ENCODE assay signal across 11 cellular contexts in genomic region chr21:30839304-30839703, GRCh38. TPM values are rescaled to one million over a fixed set of nuclear protein-coding genes. Genes with fewer than 3 reads are reported as not detected.
DNase-seq lines count a peak whose midpoint lies in the region; ATAC-seq lines count a peak whose summit lies in the region.
"Had no signal": no experiment of that assay in that cellular context is flagged by ENCODE, and none has a peak within 500 bp of the region (broad histone marks: within the 10 kb centered on the region; RNA-seq: fewer than 3 reads in every experiment).

No MANE protein-coding gene starts in this region.

- peak; percentile 72 for DNase-seq in activated effector memory CD4-positive, alpha-beta T cell treated with anti-CD3 and anti-CD28 coated beads, Interleukin-2, amount 50 U/mL, for 16 hours
- no peak for DNase-seq in activated effector memory CD4-positive, alpha-beta T cell treated with Interleukin-2 at 50 U/mL for 16 hours
- DNase-seq in SHP77 treated with DMSO at 0.1 percent for 48 hours (lab: John Stamatoyannopoulos, UW) (peak; percentile 4), ecto neural progenitor cell (ENCODE audit: low spot score) (peak; percentile 67), aorta (no peak)
- peak; percentile 51 for DNase-seq in stimulated activated CD4-positive, alpha-beta T cell treated with anti-CD3 and anti-CD28 coated beads, Interleukin-4, amount 100 ng/mL, for 24 hours

- ATAC-seq in HG03354 (IDR thresholded peaks at IDR 0.05; ENCODE audit: poor library complexity, severe bottlenecking, unreplicated experiment) (no peak), HG02798 (IDR thresholded peaks at IDR 0.05; ENCODE audit: poor library complexity, unreplicated experiment) (no peak), aorta (ENCODE audit: low FRiP score) (no peak)

- no peaks in the 10 kb centered on the region for H3K4me1 ChIP-seq in aorta (ENCODE audit: control insufficient read depth in 1 of 2, insufficient read depth in 2 of 2, low read length in 2 of 2)

- 50 to 59% methylated on average over 5 of the region's 5 CpGs for WGBS in aorta, 2 donors

- H3K27ac ChIP-seq in aorta (ENCODE audit: low read depth in 1 of 2, low read length in 2 of 2) = no peak overlapping the region

- H3K9me3 ChIP-seq in aorta (ENCODE audit: control insufficient read depth, low read length) = peaks cover 3% of the 10 kb centered on the region

- no peak overlapping the region for H3K4me3 ChIP-seq in aorta (ENCODE audit: low read length in 2 of 2)

- no peaks in the 10 kb centered on the region for H3K27me3 ChIP-seq in aorta (ENCODE audit: control insufficient read depth in 1 of 2, insufficient read depth in 2 of 2, low read length in 1 of 2)

- intact Hi-C loops in aorta (cut with DNase I) = loop anchor here in 1 of 2 donors (10.0 kb wide), 1 partner anchor 55 kb away; no protein-coding TSS in a partner anchor

- H3K36me3 ChIP-seq in aorta (ENCODE audit: control insufficient read depth in 1 of 2, insufficient read depth in 2 of 2, low read length in 1 of 2) = no peaks in the 10 kb centered on the region

RNA-seq across cellular contexts. Expression of gene KRTAP7-1, which starts 9.7 kb away (rescaled TPM):
- total RNA-seq in aorta = not detected
- polyA plus RNA-seq in aorta = not detected
- total RNA-seq: CD4-positive, alpha-beta memory T cell; lung microvascular endothelial cell; T-helper 2 cell treated with Interferon-gamma antibody and Interleukin-4, amounts not matched to agents 100 ng/mL and 5 ng/mL, for 36 hours had no signal
- polyA plus RNA-seq: CD4-positive, alpha-beta memory T cell had no signal

RNA-seq across cellular contexts. Expression of gene KRTAP8-1, which starts 26.2 kb away (rescaled TPM):
- not detected for total RNA-seq in aorta
- not detected for polyA plus RNA-seq in aorta
- total RNA-seq: CD4-positive, alpha-beta memory T cell; lung microvascular endothelial cell; T-helper 2 cell treated with Interferon-gamma antibody and Interleukin-4, amounts not matched to agents 100 ng/mL and 5 ng/mL, for 36 hours had no signal
- polyA plus RNA-seq: CD4-positive, alpha-beta memory T cell had no signal

RNA-seq across cellular contexts. Expression of gene KRTAP11-1, which starts 42.1 kb away (rescaled TPM):
- total RNA-seq in aorta = not detected
- not detected for polyA plus RNA-seq in aorta
- total RNA-seq: CD4-positive, alpha-beta memory T cell; lung microvascular endothelial cell; T-helper 2 cell treated with Interferon-gamma antibody and Interleukin-4, amounts not matched to agents 100 ng/mL and 5 ng/mL, for 36 hours had no signal
- polyA plus RNA-seq: CD4-positive, alpha-beta memory T cell had no signal

Comparison
In these comparisons a context has a peak if more than half of its experiments do, and no peak if none do; other contexts are left out.
1. DNase-seq: peak in activated effector memory CD4-positive, alpha-beta T cell treated with anti-CD3 and anti-CD28 coated beads, Interleukin-2, amount 50 U/mL, for 16 hours (single experiment), SHP77 treated with DMSO at 0.1 percent for 48 hours (single experiment), ecto neural progenitor cell (single experiment) and stimulated activated CD4-positive, alpha-beta T cell treated with anti-CD3 and anti-CD28 coated beads, Interleukin-4, amount 100 ng/mL, for 24 hours (single experiment); none in activated effector memory CD4-positive, alpha-beta T cell treated with Interleukin-2 at 50 U/mL for 16 hours (single experiment) and aorta (0 of 2).